ENCODE assay signal across 1 cellular context in genomic region chr21:43727571-43728466, GRCh38.
TF ChIP-seq lines count a peak whose summit lies in the region.

No MANE protein-coding gene starts in this region.

TF ChIP-seq in K562, 482 proteins besides CTCF, POLR2A, EP300 and RAD21 (continued from another document):
- TF ChIP-seq GTF3C2 (IDR thresholded peaks at IDR 0.05; ENCODE audit: borderline replicate concordance, extremely low read depth, insufficient read length) (no peak), ZNF263 (CRISPR knock-in tag; IDR thresholded peaks at IDR 0.05; ENCODE audit: borderline replicate concordance) (no peak; the same call in 1 of the 2 replicates), MBD2 (IDR thresholded peaks at IDR 0.05; ENCODE audit: borderline replicate concordance, low read depth) (no peak)
TF ChIP-seq in K562: peak in this region for 20.
